In genomic region chr17:80855196-80855967, GRCh38 we compare ENCODE assay signal across 2 cellular contexts.
TF ChIP-seq lines count a peak whose summit lies in the region.

No MANE protein-coding gene starts in this region.

TF ChIP-seq in IMR-90, 13 proteins besides CTCF, POLR2A, EP300 and RAD21:
- TF ChIP-seq RFX5 (IDR thresholded peaks at IDR 0.05; ENCODE audit: low read depth, low read length), result no peak
- TF ChIP-seq CEBPB (IDR thresholded peaks at IDR 0.05; ENCODE audit: low read depth, low read length), result no peak
- no peak for TF ChIP-seq ELK1 (IDR thresholded peaks at IDR 0.05; ENCODE audit: borderline replicate concordance, low read depth, low read length)

TF ChIP-seq in GM12878, 131 proteins besides CTCF, POLR2A, EP300 and RAD21:
- TF ChIP-seq, protein P1, sequence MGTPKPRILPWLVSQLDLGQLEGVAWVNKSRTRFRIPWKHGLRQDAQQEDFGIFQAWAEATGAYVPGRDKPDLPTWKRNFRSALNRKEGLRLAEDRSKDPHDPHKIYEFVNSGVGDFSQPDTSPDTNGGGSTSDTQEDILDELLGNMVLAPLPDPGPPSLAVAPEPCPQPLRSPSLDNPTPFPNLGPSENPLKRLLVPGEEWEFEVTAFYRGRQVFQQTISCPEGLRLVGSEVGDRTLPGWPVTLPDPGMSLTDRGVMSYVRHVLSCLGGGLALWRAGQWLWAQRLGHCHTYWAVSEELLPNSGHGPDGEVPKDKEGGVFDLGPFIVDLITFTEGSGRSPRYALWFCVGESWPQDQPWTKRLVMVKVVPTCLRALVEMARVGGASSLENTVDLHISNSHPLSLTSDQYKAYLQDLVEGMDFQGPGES (IDR thresholded peaks at IDR 0.05), result no peak
- TF ChIP-seq MTA3 (IDR thresholded peaks at IDR 0.05; ENCODE audit: borderline replicate concordance, low read length) (no peak), SUPT20H (IDR thresholded peaks at IDR 0.05; ENCODE audit: borderline replicate concordance, control insufficient read depth, low read depth, low read length) (no peak), KLF5 (IDR thresholded peaks at IDR 0.05; ENCODE audit: partially characterized antibody) (no peak)
TF ChIP-seq in GM12878: peak in this region for 0.
